In the genomic region with DNA sequence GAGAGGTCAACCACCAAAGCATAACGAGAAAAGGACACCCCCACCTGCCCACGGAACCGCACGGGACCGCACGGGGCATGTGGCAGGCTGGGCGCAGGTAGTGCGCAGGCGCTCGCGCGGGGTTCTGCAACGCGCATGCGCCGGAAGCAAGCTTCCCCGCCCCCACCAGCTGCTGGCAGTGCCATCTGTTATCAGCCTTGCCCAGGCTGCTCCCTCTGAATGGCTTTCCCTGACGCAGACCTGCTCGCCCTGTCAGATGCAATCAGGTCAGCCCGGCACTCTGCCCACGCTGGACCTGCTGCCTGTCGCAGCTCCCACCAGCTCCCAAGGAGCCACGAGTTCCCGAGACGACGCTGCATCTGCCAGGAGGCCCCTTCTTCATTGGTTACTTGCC, we compare ENCODE assay signal across 7 cellular contexts. TPM values are rescaled to one million over a fixed set of nuclear protein-coding genes. Genes with fewer than 3 reads are reported as not detected.
DNase-seq lines count a peak whose midpoint lies in the region; ATAC-seq, FAIRE-seq and TF ChIP-seq lines count a peak whose summit lies in the region.

No MANE protein-coding gene starts in this region.

- peaks cover 65% of the 10 kb centered on the region for H3K4me1 Mint-ChIP-seq in activated CD4-positive, alpha-beta memory T cell treated with anti-CD3 and anti-CD28 coated beads, Interleukin-2, amount 10 ng/mL, durations not matched to agents 7 days and 5 days

- H3K27me3 Mint-ChIP-seq in activated CD4-positive, alpha-beta memory T cell treated with anti-CD3 and anti-CD28 coated beads, Interleukin-2, amount 10 ng/mL, durations not matched to agents 7 days and 5 days, result peaks cover 7% of the 10 kb centered on the region

- intact Hi-C loops in kidney (cut with DNase I), result no loop called here

- H3K27ac ChIP-seq in kidney (ENCODE audit: low read depth in 2 of 2, low read length in 2 of 2), result no peak overlapping the region

- POLR2A ChIA-PET in activated CD4-positive, alpha-beta memory T cell treated with anti-CD3 and anti-CD28 coated beads, Interleukin-2, amount 10 ng/mL, durations not matched to agents 7 days and 5 days (lab: Charles Lee), result interaction anchor here (0.8 to 3.5 kb wide), 7 partner anchors 12 to 383 kb away, joined by 3 to 31 read pairs (median 18); no protein-coding TSS in a partner anchor

- peak overlapping the region in 1 of 2 donors; percentile 17 for H3K4me3 ChIP-seq in kidney (ENCODE audit: low read length in 2 of 2)

- H3K4me1 ChIP-seq in kidney (ENCODE audit: control insufficient read depth in 1 of 2, insufficient read depth in 1 of 2, low read depth in 1 of 2, low read length in 2 of 2), result peaks cover 11 to 12% of the 10 kb centered on the region in 2 donors

- DNase-seq in NCI-H1092 treated with DMSO at 0.1 percent for 48 hours (lab: John Stamatoyannopoulos, UW), result peak; percentile 91
- no peak for DNase-seq in activated CD4-positive, alpha-beta memory T cell treated with anti-CD3 and anti-CD28 coated beads, Interleukin-2, amount 10 ng/mL, durations not matched to agents 7 days and 5 days
- DNase-seq in kidney, result peak; percentile 80
- DNase-seq in MV-4-11 (lab: John Stamatoyannopoulos, UW), result no peak
- no peak for DNase-seq in GM10266 (ENCODE audit: extremely low spot score)
- no peak for DNase-seq in SKM-1 (lab: John Stamatoyannopoulos, UW; ENCODE audit: unreplicated experiment)

- no peaks in the 10 kb centered on the region for H3K36me3 ChIP-seq in kidney (ENCODE audit: control insufficient read depth in 1 of 2, insufficient read depth in 2 of 2, low read length in 2 of 2)

- no peak for FAIRE-seq in kidney (lab: Jason Lieb, UNC)

- no peaks in the 10 kb centered on the region for H3K9me3 Mint-ChIP-seq in activated CD4-positive, alpha-beta memory T cell treated with anti-CD3 and anti-CD28 coated beads, Interleukin-2, amount 10 ng/mL, durations not matched to agents 7 days and 5 days

- H3K36me3 Mint-ChIP-seq in activated CD4-positive, alpha-beta memory T cell treated with anti-CD3 and anti-CD28 coated beads, Interleukin-2, amount 10 ng/mL, durations not matched to agents 7 days and 5 days (ENCODE audit: low read depth), result peaks cover 5% of the 10 kb centered on the region

- CTCF ChIA-PET in activated CD4-positive, alpha-beta memory T cell treated with anti-CD3 and anti-CD28 coated beads, Interleukin-2, amount 10 ng/mL, durations not matched to agents 7 days and 5 days (lab: Charles Lee), result interaction anchor here (1.2 to 1.4 kb wide), 2 partner anchors 10 to 33 kb away, joined by 3 to 4 read pairs; no protein-coding TSS in a partner anchor

- TF ChIP-seq CTCF in kidney (IDR thresholded peaks at IDR 0.05; ENCODE audit: borderline replicate concordance, extremely low read depth, insufficient read depth), result no peak
- TF ChIP-seq CTCF in GM10266 (IDR thresholded peaks at IDR 0.05; ENCODE audit: control insufficient read depth, insufficient read depth, low read depth, missing control alignments), result no peak

- H3K9me3 ChIP-seq in kidney (ENCODE audit: control insufficient read depth in 1 of 2, low read length in 2 of 2), result no peaks in the 10 kb centered on the region

- peak overlapping the region; percentile 98 for H3K27ac Mint-ChIP-seq in activated CD4-positive, alpha-beta memory T cell treated with anti-CD3 and anti-CD28 coated beads, Interleukin-2, amount 10 ng/mL, durations not matched to agents 7 days and 5 days

- H3K4me3 Mint-ChIP-seq in activated CD4-positive, alpha-beta memory T cell treated with anti-CD3 and anti-CD28 coated beads, Interleukin-2, amount 10 ng/mL, durations not matched to agents 7 days and 5 days, result peak overlapping the region; percentile 74

- H3K9ac ChIP-seq in kidney (ENCODE audit: low read length in 2 of 2), result no peak overlapping the region

- ATAC-seq in GM21360 (IDR thresholded peaks at IDR 0.05; ENCODE audit: unreplicated experiment), result peak; percentile 35

RNA-seq across cellular contexts. Expression of gene PTCH1, which starts 22.8 kb away (rescaled TPM):
- 10 to 100 TPM; 17.2 to 19.2 TPM for total RNA-seq in activated CD4-positive, alpha-beta memory T cell treated with anti-CD3 and anti-CD28 coated beads, Interleukin-2, amount 10 ng/mL, durations not matched to agents 7 days and 5 days
- 37.2 TPM for total RNA-seq in kidney
- 2.6 TPM for polyA plus RNA-seq in kidney (ENCODE audit: insufficient read depth, low read depth, low replicate concordance)

Comparison
In these comparisons a context has a peak if more than half of its experiments do, and no peak if none do; other contexts are left out.
1. DNase-seq: peak in NCI-H1092 treated with DMSO at 0.1 percent for 48 hours (single experiment) and kidney (single experiment); none in activated CD4-positive, alpha-beta memory T cell treated with anti-CD3 and anti-CD28 coated beads, Interleukin-2, amount 10 ng/mL, durations not matched to agents 7 days and 5 days (single experiment), MV-4-11 (single experiment), GM10266 (single experiment) and SKM-1 (single experiment).